In the genomic region with DNA sequence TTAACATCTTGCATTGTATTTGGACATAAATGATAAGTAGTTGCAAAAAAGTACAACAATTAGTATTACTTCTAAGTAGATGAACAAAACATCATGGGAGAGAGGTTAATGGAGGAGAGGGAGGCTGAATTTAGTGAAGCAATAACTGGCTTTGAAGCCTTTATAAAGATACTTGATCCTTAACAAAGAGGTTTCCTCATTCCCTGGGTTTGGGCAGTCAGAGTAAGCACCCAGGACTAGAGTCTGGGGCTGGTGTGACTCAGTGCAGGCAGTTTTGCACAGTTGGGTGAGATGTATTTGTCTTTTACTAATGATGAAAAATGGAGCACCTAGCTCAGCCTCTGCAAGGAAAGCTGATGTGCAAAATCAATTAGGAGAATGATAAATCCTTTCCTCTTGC, we compare ENCODE assay signal across 8 cellular contexts. TPM values are rescaled to one million over a fixed set of nuclear protein-coding genes. Genes with fewer than 3 reads are reported as not detected.
"Had no signal": no experiment of that assay in that cellular context is flagged by ENCODE, and none has a peak within 500 bp of the region (broad histone marks: within the 10 kb centered on the region; RNA-seq: fewer than 3 reads in every experiment).

No MANE protein-coding gene starts in this region.

- FAIRE-seq: H1, HepG2 had no signal

- H3K27ac ChIP-seq: HL-60 had no signal

- H3K36me3 ChIP-seq: HAP-1 had no signal

- DNase-seq: HFFc6, KBM-7 had no signal

- H3K9me3 ChIP-seq: HAP-1 had no signal

- H3K4me3 ChIP-seq: GM23338, HAP-1 had no signal

RNA-seq across cellular contexts. Expression of a gene that starts 11.9 kb away (rescaled TPM):
- total RNA-seq: GM23338, H1, HepG2, HFFc6, HT1080 had no signal
